Comparison of ENCODE assay signal across 7 cellular contexts in the genomic region with DNA sequence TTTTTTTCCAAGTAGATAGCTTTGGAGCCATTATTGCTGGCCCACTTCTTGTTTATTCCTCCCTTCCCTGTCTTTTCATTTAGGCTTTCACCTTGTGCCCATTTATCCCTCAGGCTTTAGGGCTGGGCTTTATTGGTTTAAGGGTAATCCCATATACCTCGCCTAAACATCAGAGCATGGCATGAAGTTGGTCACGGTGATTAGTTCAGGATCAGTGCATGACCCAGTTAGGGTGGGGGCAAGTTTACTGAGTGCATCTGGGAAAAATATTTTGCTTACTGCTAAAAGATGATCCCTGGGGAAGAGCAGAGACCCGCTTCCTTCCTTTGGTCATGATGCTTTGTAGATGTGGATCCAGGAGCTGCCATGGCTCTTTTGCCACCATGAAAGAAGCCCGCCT.
"Had no signal": no experiment of that assay in that cellular context is flagged by ENCODE, and none has a peak within 500 bp of the region (broad histone marks: within the 10 kb centered on the region; RNA-seq: fewer than 3 reads in every experiment).

No MANE protein-coding gene starts in this region.

- ATAC-seq: GM23338, HepG2 had no signal

- H3K27ac ChIP-seq: HL-60 had no signal

- DNase-seq: H9, HCEC 1CT, HFFc6, KBM-7 had no signal

- H3K4me3 ChIP-seq: GM23338 had no signal

- H3K4me2 ChIP-seq: GM23338 had no signal
